ENCODE assay signal across 8 cellular contexts in the genomic region with DNA sequence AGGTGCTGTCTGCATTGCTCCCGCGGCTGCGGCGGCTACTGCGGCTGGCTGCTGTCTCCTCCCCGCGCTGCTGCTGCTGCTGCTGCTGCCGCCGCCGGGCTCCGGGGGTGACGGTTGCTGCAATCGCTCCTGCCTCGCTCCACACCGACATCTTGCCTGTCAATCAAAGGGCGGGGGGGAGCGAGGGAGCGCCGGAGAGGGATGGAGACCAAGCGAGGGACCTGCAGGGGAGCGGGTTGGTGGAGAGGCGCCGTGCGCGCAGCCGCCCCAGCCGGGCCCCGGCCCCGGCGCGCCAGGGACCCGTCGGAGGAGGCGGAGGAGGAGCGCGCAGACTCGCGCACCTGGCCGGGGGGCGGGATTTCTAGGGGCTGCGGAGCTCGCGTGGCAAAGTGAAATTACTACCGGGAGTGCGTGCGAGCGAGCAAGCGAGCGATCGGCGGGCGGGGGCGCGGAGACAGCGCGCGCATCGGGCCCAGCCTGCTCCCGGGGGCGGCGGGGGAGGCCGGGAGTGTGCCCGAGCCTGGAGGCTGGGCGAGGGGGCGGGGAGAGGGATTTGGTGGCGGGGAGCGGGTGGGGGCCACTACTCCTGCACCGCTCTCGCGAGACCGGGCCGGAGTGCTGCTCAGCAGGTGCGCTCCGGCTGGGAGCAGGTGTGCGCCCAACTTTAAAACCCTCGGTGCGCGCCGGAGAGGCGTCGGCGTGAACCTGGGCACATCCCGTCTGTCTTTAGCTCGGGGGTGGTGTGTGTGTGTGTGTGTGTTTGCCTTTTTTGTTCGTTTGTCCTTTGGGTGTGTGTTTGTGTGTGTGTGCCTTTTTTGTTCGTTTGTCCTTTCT. TPM values are rescaled to one million over a fixed set of nuclear protein-coding genes. Genes with fewer than 3 reads are reported as not detected.
DNase-seq lines count a peak whose midpoint lies in the region; ATAC-seq, FAIRE-seq and TF ChIP-seq lines count a peak whose summit lies in the region.

Gene KSR2, minus strand, starts transcription at position 165 of the 834 bp plus-strand sequence. CDS start 735 bp downstream, outside the sequence.

- peaks cover 0 to 2% (median 0%) of the 10 kb centered on the region in 3 donors for H3K36me3 Mint-ChIP-seq in CD8-positive, alpha-beta memory T cell

- no peaks in the 10 kb centered on the region for H3K9me3 ChIP-seq in CD8-positive, alpha-beta memory T cell (ENCODE audit: low read length)
- no peaks in the 10 kb centered on the region for H3K9me3 ChIP-seq in keratinocyte (ENCODE audit: control insufficient read depth, low read depth, low read length)

- H3K36me3 ChIP-seq in CD8-positive, alpha-beta memory T cell (ENCODE audit: insufficient read depth, low read length) = no peaks in the 10 kb centered on the region
- no peaks in the 10 kb centered on the region for H3K36me3 ChIP-seq in keratinocyte (ENCODE audit: control insufficient read depth in 2 of 2, extremely low read depth in 1 of 2, insufficient read depth in 2 of 2, low read length in 2 of 2)

- ATAC-seq in GM21367 (IDR thresholded peaks at IDR 0.05; ENCODE audit: unreplicated experiment) (peak; percentile 74), SK-N-SH treated with all-trans-retinoic acid at 6 μM for 48 hours (peak; percentile 83)

- H3K79me2 ChIP-seq in keratinocyte (ENCODE audit: control insufficient read depth, insufficient read depth, low read length) = no peaks in the 10 kb centered on the region

- H3K4me2 ChIP-seq in keratinocyte (ENCODE audit: control insufficient read depth, extremely low read depth, insufficient read depth, low read depth, low read length) = peak within 1 kb of the TSS; percentile 79

- no peaks in the 10 kb centered on the region for H4K20me1 ChIP-seq in keratinocyte (ENCODE audit: control insufficient read depth, extremely low read depth, insufficient read depth, low read length)

- peak within 1 kb of the TSS; percentile 50 for H3K9ac ChIP-seq in keratinocyte (ENCODE audit: control insufficient read depth, extremely low read depth, insufficient read depth, low read length)

- dilution Hi-C loops in keratinocyte (cut with MboI; ENCODE audit: extremely low pct_ligation_motif_present, low sequenced_read_pairs) = no loop called here

- TF ChIP-seq CTCF in astrocyte of the cerebellum (IDR thresholded peaks at IDR 0.05; ENCODE audit: low read depth, low read length, missing control alignments) = no peak
- no peak for TF ChIP-seq CTCF in keratinocyte (optimal IDR thresholded peaks at IDR 0.05 in 1 of 3, IDR thresholded peaks at IDR 0.05 in 1 of 3, conservative IDR thresholded peaks at IDR 0.05 in 1 of 3; ENCODE audit: extremely low read depth in 1 of 3, insufficient read depth in 2 of 3, low read length in 3 of 3)

- H3K4me3 ChIP-seq in CD8-positive, alpha-beta memory T cell (ENCODE audit: low read length) = no peak within 1 kb of the TSS
- H3K4me3 ChIP-seq in astrocyte of the cerebellum (ENCODE audit: low read depth, low read length) = peak within 1 kb of the TSS; percentile 37
- peak within 1 kb of the TSS; percentile 50 to 72 (median 63) for H3K4me3 ChIP-seq in keratinocyte (ENCODE audit: control insufficient read depth in 2 of 3, extremely low read depth in 1 of 3, insufficient read depth in 2 of 3, low read depth in 1 of 3, low read length in 3 of 3)

- CTCF ChIA-PET in CD8-positive, alpha-beta memory T cell (lab: Charles Lee) = no interaction called here

- no peak for FAIRE-seq in keratinocyte (lab: Jason Lieb, UNC)

- no peaks in the 10 kb centered on the region for H3K4me1 ChIP-seq in CD8-positive, alpha-beta memory T cell (ENCODE audit: insufficient read depth, low read length)
- peaks cover 4% of the 10 kb centered on the region for H3K4me1 ChIP-seq in keratinocyte (ENCODE audit: control insufficient read depth, extremely low read depth, insufficient read depth, low read length)

- no peaks in the 10 kb centered on the region for H3K9me1 ChIP-seq in keratinocyte (ENCODE audit: control insufficient read depth, extremely low read depth, insufficient read depth, low read length)

- no peak within 1 kb of the TSS for H3K27ac Mint-ChIP-seq in CD8-positive, alpha-beta memory T cell

- in situ Hi-C loops in KBM-7 (cut with MboI; ENCODE audit: low pct_unique_long_range_greater_than_20kb, low sequenced_read_pairs) (no loop called here), astrocyte of the cerebellum (cut with HindIII; ENCODE audit: low sequenced_read_pairs) (no loop called here)

- H3K4me3 Mint-ChIP-seq in CD8-positive, alpha-beta memory T cell = peak within 1 kb of the TSS in 6 of 7 donors; percentile 53 to 84 (median 76)

- POLR2A ChIA-PET in CD8-positive, alpha-beta memory T cell (lab: Charles Lee) = no interaction called here

- peak within 1 kb of the TSS; percentile 71 for H2AFZ ChIP-seq in keratinocyte (ENCODE audit: control insufficient read depth, low read length)

- H3K27me3 ChIP-seq in CD8-positive, alpha-beta memory T cell (ENCODE audit: insufficient read depth, low read length, poor library complexity, severe bottlenecking) = peaks cover 11% of the 10 kb centered on the region
- peaks cover 36% of the 10 kb centered on the region for H3K27me3 ChIP-seq in keratinocyte (ENCODE audit: control insufficient read depth, extremely low read depth, insufficient read depth, low read length)

- no peak within 1 kb of the TSS for H3K27ac ChIP-seq in CD8-positive, alpha-beta memory T cell (ENCODE audit: low read depth, low read length)
- H3K27ac ChIP-seq in keratinocyte (ENCODE audit: control insufficient read depth, insufficient read depth, low read length) = no peak within 1 kb of the TSS

- peaks cover 4 to 17% (median 15%) of the 10 kb centered on the region in 5 donors for H3K9me3 Mint-ChIP-seq in CD8-positive, alpha-beta memory T cell

- peak in 2 of 5 donors; percentile 3 to 21 for DNase-seq in CD8-positive, alpha-beta memory T cell
- DNase-seq in KBM-7 (peak; percentile 38), astrocyte of the cerebellum (ENCODE audit: low read depth) (no peak), keratinocyte (ENCODE audit: low read depth, low spot score) (no peak), dedifferentiated amniotic fluid mesenchymal stem cell (ENCODE audit: extremely low spot score) (no peak)
- DNase-seq in stimulated activated CD4-positive, alpha-beta T cell treated with anti-CD3 and anti-CD28 coated beads, Interleukin-2, amount 100 ng/mL, for 24 hours = peak; percentile 47 to 69

- peaks cover 42 to 62% of the 10 kb centered on the region in 2 donors for H3K27me3 Mint-ChIP-seq in CD8-positive, alpha-beta memory T cell

- peaks cover 8 to 10% (median 8%) of the 10 kb centered on the region in 3 donors for H3K4me1 Mint-ChIP-seq in CD8-positive, alpha-beta memory T cell

TF ChIP-seq in SK-N-SH treated with all-trans-retinoic acid at 6 μM for 48 hours, 23 proteins besides CTCF, POLR2A, EP300 and RAD21 (continues in another document):
- TF ChIP-seq PPARA (CRISPR knock-in tag; IDR thresholded peaks at IDR 0.05; ENCODE audit: borderline replicate concordance) (no peak), ESRRG (CRISPR knock-in tag; IDR thresholded peaks at IDR 0.05) (no peak), ZNF70 (CRISPR knock-in tag; IDR thresholded peaks at IDR 0.05) (no peak), TOX (CRISPR knock-in tag; IDR thresholded peaks at IDR 0.05; ENCODE audit: borderline replicate concordance) (no peak), ZFP30 (CRISPR knock-in tag; IDR thresholded peaks at IDR 0.05) (no peak), ZNF565 (CRISPR knock-in tag; conservative IDR thresholded peaks at IDR 0.05; ENCODE audit: low read depth) (no peak), CREB5 (CRISPR knock-in tag; IDR thresholded peaks at IDR 0.05; ENCODE audit: low read depth) (no peak), SNAI2 (CRISPR knock-in tag; IDR thresholded peaks at IDR 0.05) (no peak), ZFP3 (CRISPR knock-in tag; IDR thresholded peaks at IDR 0.05) (no peak), ZC3H10 (CRISPR knock-in tag; IDR thresholded peaks at IDR 0.05) (no peak), TCF4 (CRISPR knock-in tag; IDR thresholded peaks at IDR 0.05; ENCODE audit: borderline replicate concordance) (no peak)
- TF ChIP-seq, protein P1, sequence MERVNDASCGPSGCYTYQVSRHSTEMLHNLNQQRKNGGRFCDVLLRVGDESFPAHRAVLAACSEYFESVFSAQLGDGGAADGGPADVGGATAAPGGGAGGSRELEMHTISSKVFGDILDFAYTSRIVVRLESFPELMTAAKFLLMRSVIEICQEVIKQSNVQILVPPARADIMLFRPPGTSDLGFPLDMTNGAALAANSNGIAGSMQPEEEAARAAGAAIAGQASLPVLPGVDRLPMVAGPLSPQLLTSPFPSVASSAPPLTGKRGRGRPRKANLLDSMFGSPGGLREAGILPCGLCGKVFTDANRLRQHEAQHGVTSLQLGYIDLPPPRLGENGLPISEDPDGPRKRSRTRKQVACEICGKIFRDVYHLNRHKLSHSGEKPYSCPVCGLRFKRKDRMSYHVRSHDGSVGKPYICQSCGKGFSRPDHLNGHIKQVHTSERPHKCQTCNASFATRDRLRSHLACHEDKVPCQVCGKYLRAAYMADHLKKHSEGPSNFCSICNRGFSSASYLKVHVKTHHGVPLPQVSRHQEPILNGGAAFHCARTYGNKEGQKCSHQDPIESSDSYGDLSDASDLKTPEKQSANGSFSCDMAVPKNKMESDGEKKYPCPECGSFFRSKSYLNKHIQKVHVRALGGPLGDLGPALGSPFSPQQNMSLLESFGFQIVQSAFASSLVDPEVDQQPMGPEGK (CRISPR knock-in tag; IDR thresholded peaks at IDR 0.05; ENCODE audit: borderline replicate concordance) = no peak

RNA-seq across cellular contexts. Expression of gene KSR2, which starts in this region (rescaled TPM):
- under 1 TPM; 0.07 to 0.11 TPM for total RNA-seq in CD8-positive, alpha-beta memory T cell
- not detected for polyA plus RNA-seq in CD8-positive, alpha-beta memory T cell
- polyA plus RNA-seq in keratinocyte = under 0.01 to 0.01 TPM (median 0.01 TPM) in 3 replicates
- not detected for polyA plus RNA-seq in keratinocyte (2011; ENCODE audit: low read depth)
- under 0.01 and 0.01 TPM in 2 replicates for polyA plus RNA-seq in keratinocyte (2011; cell fraction: cytosol; rRNA removed)
- 0.01 and 0.04 TPM in 2 replicates for polyA plus RNA-seq in keratinocyte (2011; cell fraction: nucleus; rRNA removed)
- polyA plus RNA-seq in keratinocyte (2012; ENCODE audit: low replicate concordance) = 0.01 and 0.16 TPM in 2 replicates
- polyA minus RNA-seq in keratinocyte = 0.03 TPM in 2 of 3 replicates, not detected in the other
- not detected for polyA minus RNA-seq in keratinocyte (2011; cell fraction: cytosol; rRNA and poly(A)+ RNA removed)
- under 0.01 TPM in 1 of 2 replicates, not detected in the other for polyA minus RNA-seq in keratinocyte (2011; cell fraction: nucleus; rRNA and poly(A)+ RNA removed)

Comparison
In these comparisons a context has a peak if more than half of its experiments do, and no peak if none do; other contexts are left out.
1. DNase-seq: peak in KBM-7 (single experiment) and stimulated activated CD4-positive, alpha-beta T cell treated with anti-CD3 and anti-CD28 coated beads, Interleukin-2, amount 100 ng/mL, for 24 hours (2 of 2); none in astrocyte of the cerebellum (single experiment), keratinocyte (single experiment) and dedifferentiated amniotic fluid mesenchymal stem cell (single experiment).